In genomic region chr7:130888017-130888371, GRCh38 we compare ENCODE assay signal across 9 cellular contexts.
DNase-seq lines count a peak whose midpoint lies in the region; ATAC-seq, FAIRE-seq and TF ChIP-seq lines count a peak whose summit lies in the region.
"Had no signal": no experiment of that assay in that cellular context is flagged by ENCODE, and none has a peak within 500 bp of the region (broad histone marks: within the 10 kb centered on the region; RNA-seq: fewer than 3 reads in every experiment).

No MANE protein-coding gene starts in this region.

- H3K27ac Mint-ChIP-seq in Caco-2 (ENCODE audit: unreplicated experiment) = peak overlapping the region; percentile 1

- CTCF ChIA-PET in Caco-2 (lab: Charles Lee) = interaction anchor here (1.2 kb wide), 1 partner anchor 9 kb away, joined by 7 read pairs; no protein-coding TSS in a partner anchor

- intact Hi-C loops in Caco-2 (cut with micrococcal nuclease; ENCODE audit: unreplicated experiment) (no loop called here), colonic mucosa (cut with DNase I) (no loop called here)

- no peaks in the 10 kb centered on the region for H3K27me3 Mint-ChIP-seq in Caco-2 (ENCODE audit: insufficient read depth, unreplicated experiment)

- TF ChIP-seq CTCF in Caco-2 (IDR thresholded peaks at IDR 0.05; ENCODE audit: insufficient read depth in 1 of 2, low read depth in 1 of 2, low read length in 1 of 2, severe bottlenecking in 1 of 2, unreplicated experiment in 1 of 2) (no peak), colonic mucosa (IDR thresholded peaks at IDR 0.05) (no peak), omental fat pad (IDR thresholded peaks at IDR 0.05) (no peak)

- no peaks in the 10 kb centered on the region for H3K9me3 ChIP-seq in Caco-2
- no peaks in the 10 kb centered on the region for H3K9me3 ChIP-seq in colonic mucosa

- ATAC-seq in omental fat pad (ENCODE audit: low FRiP score) (peak; percentile 15), HG03378 (IDR thresholded peaks at IDR 0.05; ENCODE audit: unreplicated experiment) (no peak)

- peaks cover 18% of the 10 kb centered on the region for H3K4me1 ChIP-seq in Caco-2
- peaks cover 18% of the 10 kb centered on the region for H3K4me1 ChIP-seq in colonic mucosa

- POLR2A ChIA-PET in Caco-2 (lab: Charles Lee) = no interaction called here

- no peak for FAIRE-seq in RCC 7860 (lab: Jason Lieb, UNC)

- no peaks in the 10 kb centered on the region for H3K9me3 Mint-ChIP-seq in Caco-2 (ENCODE audit: unreplicated experiment)

- H3K9ac ChIP-seq in colonic mucosa (ENCODE audit: low read depth in 2 of 2, low read length in 2 of 2) = peak overlapping the region in 1 of 2 donors; percentile 30

- DNase-seq in Caco-2 (no peak), RCC 7860 (ENCODE audit: low spot score) (peak; percentile 42), colonic mucosa (no peak), omental fat pad (ENCODE audit: low spot score) (no peak), NCI-H748 (lab: John Stamatoyannopoulos, UW; ENCODE audit: unreplicated experiment) (no peak), GM03348 (ENCODE audit: low spot score) (no peak), MV-4-11 (lab: John Stamatoyannopoulos, UW) (no peak)
- DNase-seq: NCI-H2227 treated with DMSO at 0.1 percent for 48 hours had no signal

- peaks cover 27% of the 10 kb centered on the region for H3K4me1 Mint-ChIP-seq in Caco-2 (ENCODE audit: low read depth, unreplicated experiment)

- H3K27me3 ChIP-seq in Caco-2 (replicated peaks; ENCODE audit: control insufficient read depth, insufficient read depth, low read length) (no peaks in the 10 kb centered on the region), colonic mucosa (no peaks in the 10 kb centered on the region)

- H3K36me3 ChIP-seq in Caco-2 (ENCODE audit: control insufficient read depth, insufficient read depth, low read length) (no peaks in the 10 kb centered on the region), colonic mucosa (peaks cover 4% of the 10 kb centered on the region)

- peak overlapping the region; percentile 28 for H3K27ac ChIP-seq in colonic mucosa

- no TSS peak for BruUV-seq in Caco-2 (replicated peaks; lab: Mats Ljungman, UMichigan)

- H3K36me3 Mint-ChIP-seq in Caco-2 (ENCODE audit: insufficient read depth, unreplicated experiment) = peaks cover 24% of the 10 kb centered on the region

- no peak overlapping the region for H3K4me3 Mint-ChIP-seq in Caco-2 (ENCODE audit: unreplicated experiment)

- H3K4me3 ChIP-seq in Caco-2 (ENCODE audit: low read depth, low read length) = no peak overlapping the region
- H3K4me3 ChIP-seq in colonic mucosa = no peak overlapping the region
